ENCODE assay signal across 9 cellular contexts in genomic region chr20:62063981-62064787, GRCh38. TPM values are rescaled to one million over a fixed set of nuclear protein-coding genes. Genes with fewer than 3 reads are reported as not detected.
DNase-seq lines count a peak whose midpoint lies in the region; ATAC-seq, FAIRE-seq and TF ChIP-seq lines count a peak whose summit lies in the region.
"Had no signal": no experiment of that assay in that cellular context is flagged by ENCODE, and none has a peak within 500 bp of the region (broad histone marks: within the 10 kb centered on the region; RNA-seq: fewer than 3 reads in every experiment).

No MANE protein-coding gene starts in this region.

- H3K4me3 ChIP-seq in ACC112 (ENCODE audit: low read depth, low read length) (peak overlapping the region; percentile 71), HUES64 (ENCODE audit: low read length) (peak overlapping the region; percentile 47), lung (peak overlapping the region; percentile 50)

- H3K36me3 ChIP-seq in ACC112 (ENCODE audit: insufficient read depth, low read length): no peaks in the 10 kb centered on the region
- H3K36me3 ChIP-seq in HUES64 (ENCODE audit: insufficient read depth, low read length): peaks cover 8% of the 10 kb centered on the region; the same call in 1 of the 2 replicates
- no peaks in the 10 kb centered on the region for H3K36me3 ChIP-seq in lung (ENCODE audit: control insufficient read depth in 2 of 2, insufficient read depth in 2 of 2, low read length in 2 of 2)

- no peaks in the 10 kb centered on the region for H3K9me3 ChIP-seq in HUES64 (ENCODE audit: insufficient read depth, low read depth, low read length)
- no peaks in the 10 kb centered on the region for H3K9me3 ChIP-seq in lung (ENCODE audit: control insufficient read depth in 2 of 2, insufficient read depth in 1 of 2, low read length in 1 of 2)

- H3K27me3 ChIP-seq in ACC112 (ENCODE audit: insufficient read depth, low read length) (no peaks in the 10 kb centered on the region), HUES64 (ENCODE audit: insufficient read depth, low read length) (no peaks in the 10 kb centered on the region), lung (ENCODE audit: control insufficient read depth, insufficient read depth) (no peaks in the 10 kb centered on the region)

- H3K9ac ChIP-seq in HUES64 (ENCODE audit: low read depth, low read length): no peak overlapping the region

- FAIRE-seq in urothelium cell line (lab: Jason Lieb, UNC): no peak
- FAIRE-seq: GM18507 had no signal

- no peak for TF ChIP-seq CTCF in lung (IDR thresholded peaks at IDR 0.05; ENCODE audit: control extremely low read depth, extremely low read depth)

- WGBS in HUES64: 11% methylated on average over 62 of the region's 62 CpGs
- WGBS in lung, 2 donors: 29 to 66% methylated on average over 36 to 62 of the region's 62 CpGs

- no peak overlapping the region for H2AFZ ChIP-seq in ACC112 (ENCODE audit: low read length, unreplicated experiment)

- no peak overlapping the region for H3K27ac ChIP-seq in ACC112 (ENCODE audit: low read depth, low read length)
- H3K27ac ChIP-seq in HUES64 (ENCODE audit: low read depth, low read length): no peak overlapping the region
- peak overlapping the region; percentile 3 to 33 for H3K27ac ChIP-seq in lung (ENCODE audit: low read depth in 1 of 2, low read length in 1 of 2)

- H3K4me1 ChIP-seq in ACC112 (ENCODE audit: control insufficient read depth, insufficient read depth, low read length, unreplicated experiment) (peaks cover 13% of the 10 kb centered on the region), HUES64 (ENCODE audit: insufficient read depth, low read length) (peaks cover 15% of the 10 kb centered on the region), lung (ENCODE audit: control insufficient read depth in 2 of 2, insufficient read depth in 2 of 2, low read length in 2 of 2) (peaks cover 0 to 24% of the 10 kb centered on the region in 2 donors)

- H3K79me2 ChIP-seq in ACC112 (ENCODE audit: control insufficient read depth, insufficient read depth, low read length, unreplicated experiment): peaks cover 35% of the 10 kb centered on the region

- peak; percentile 30 for DNase-seq in cerebellar cortex (ENCODE audit: low spot score)
- DNase-seq in lung (ENCODE audit: low spot score): no peak
- DNase-seq in urothelium cell line (ENCODE audit: low spot score): peak; percentile 54
- DNase-seq in stimulated activated CD4-positive, alpha-beta T cell treated with anti-CD3 and anti-CD28 coated beads, Interleukin-4, amount 100 ng/mL, for 1 hour: no peak
- DNase-seq in GM19238 (ENCODE audit: insufficient read length, low spot score): no peak
- no peak for DNase-seq in NCI-H1092 treated with DMSO at 0.1 percent for 48 hours (lab: John Stamatoyannopoulos, UW)

- peak; percentile 35 for ATAC-seq in lung (ENCODE audit: insufficient read depth, low FRiP score)

RNA-seq across cellular contexts. Expression of gene TAF4, which starts 1.5 kb away (rescaled TPM):
- 17.4 TPM for polyA plus RNA-seq in HUES64 (2013, experiment 1 of 2)
- 19.0 TPM for polyA plus RNA-seq in HUES64 (2013, experiment 2 of 2)
- 10 to 100 TPM; 14.6 to 20.3 TPM for total RNA-seq in lung
- 1 to 10 TPM; 5.4 to 7.3 TPM for polyA plus RNA-seq in lung

RNA-seq across cellular contexts. Expression of gene LSM14B, which starts 58.1 kb away (rescaled TPM):
- polyA plus RNA-seq in HUES64 (2013, experiment 1 of 2): 46.6 TPM
- polyA plus RNA-seq in HUES64 (2013, experiment 2 of 2): 47.5 TPM
- 10 to 100 TPM; 31.7 to 41.7 TPM for total RNA-seq in lung
- polyA plus RNA-seq in lung: 10 to 100 TPM; 16.4 to 24.0 TPM

Comparison
In these comparisons a context has a peak if more than half of its experiments do, and no peak if none do; other contexts are left out.
1. H3K27ac ChIP-seq: peak in lung (2 of 2); none in ACC112 (single experiment) and HUES64 (single experiment).
2. DNase-seq: peak in cerebellar cortex (single experiment) and urothelium cell line (single experiment); none in lung (single experiment), stimulated activated CD4-positive, alpha-beta T cell treated with anti-CD3 and anti-CD28 coated beads, Interleukin-4, amount 100 ng/mL, for 1 hour (single experiment), GM19238 (single experiment) and NCI-H1092 treated with DMSO at 0.1 percent for 48 hours (single experiment).
3. Peak in every context shown above with its lines, with median percentiles within 50 percentile points of each other: H3K4me3 ChIP-seq.